1 cellular context compared by ENCODE assay signal in genomic region chr1:46181343-46182260, GRCh38.
TF ChIP-seq lines count a peak whose summit lies in the region.

No MANE protein-coding gene starts in this region.

TF ChIP-seq in GM23338, 12 proteins besides CTCF, POLR2A, EP300 and RAD21 (continued from another document):
- TF ChIP-seq, protein P1, sequence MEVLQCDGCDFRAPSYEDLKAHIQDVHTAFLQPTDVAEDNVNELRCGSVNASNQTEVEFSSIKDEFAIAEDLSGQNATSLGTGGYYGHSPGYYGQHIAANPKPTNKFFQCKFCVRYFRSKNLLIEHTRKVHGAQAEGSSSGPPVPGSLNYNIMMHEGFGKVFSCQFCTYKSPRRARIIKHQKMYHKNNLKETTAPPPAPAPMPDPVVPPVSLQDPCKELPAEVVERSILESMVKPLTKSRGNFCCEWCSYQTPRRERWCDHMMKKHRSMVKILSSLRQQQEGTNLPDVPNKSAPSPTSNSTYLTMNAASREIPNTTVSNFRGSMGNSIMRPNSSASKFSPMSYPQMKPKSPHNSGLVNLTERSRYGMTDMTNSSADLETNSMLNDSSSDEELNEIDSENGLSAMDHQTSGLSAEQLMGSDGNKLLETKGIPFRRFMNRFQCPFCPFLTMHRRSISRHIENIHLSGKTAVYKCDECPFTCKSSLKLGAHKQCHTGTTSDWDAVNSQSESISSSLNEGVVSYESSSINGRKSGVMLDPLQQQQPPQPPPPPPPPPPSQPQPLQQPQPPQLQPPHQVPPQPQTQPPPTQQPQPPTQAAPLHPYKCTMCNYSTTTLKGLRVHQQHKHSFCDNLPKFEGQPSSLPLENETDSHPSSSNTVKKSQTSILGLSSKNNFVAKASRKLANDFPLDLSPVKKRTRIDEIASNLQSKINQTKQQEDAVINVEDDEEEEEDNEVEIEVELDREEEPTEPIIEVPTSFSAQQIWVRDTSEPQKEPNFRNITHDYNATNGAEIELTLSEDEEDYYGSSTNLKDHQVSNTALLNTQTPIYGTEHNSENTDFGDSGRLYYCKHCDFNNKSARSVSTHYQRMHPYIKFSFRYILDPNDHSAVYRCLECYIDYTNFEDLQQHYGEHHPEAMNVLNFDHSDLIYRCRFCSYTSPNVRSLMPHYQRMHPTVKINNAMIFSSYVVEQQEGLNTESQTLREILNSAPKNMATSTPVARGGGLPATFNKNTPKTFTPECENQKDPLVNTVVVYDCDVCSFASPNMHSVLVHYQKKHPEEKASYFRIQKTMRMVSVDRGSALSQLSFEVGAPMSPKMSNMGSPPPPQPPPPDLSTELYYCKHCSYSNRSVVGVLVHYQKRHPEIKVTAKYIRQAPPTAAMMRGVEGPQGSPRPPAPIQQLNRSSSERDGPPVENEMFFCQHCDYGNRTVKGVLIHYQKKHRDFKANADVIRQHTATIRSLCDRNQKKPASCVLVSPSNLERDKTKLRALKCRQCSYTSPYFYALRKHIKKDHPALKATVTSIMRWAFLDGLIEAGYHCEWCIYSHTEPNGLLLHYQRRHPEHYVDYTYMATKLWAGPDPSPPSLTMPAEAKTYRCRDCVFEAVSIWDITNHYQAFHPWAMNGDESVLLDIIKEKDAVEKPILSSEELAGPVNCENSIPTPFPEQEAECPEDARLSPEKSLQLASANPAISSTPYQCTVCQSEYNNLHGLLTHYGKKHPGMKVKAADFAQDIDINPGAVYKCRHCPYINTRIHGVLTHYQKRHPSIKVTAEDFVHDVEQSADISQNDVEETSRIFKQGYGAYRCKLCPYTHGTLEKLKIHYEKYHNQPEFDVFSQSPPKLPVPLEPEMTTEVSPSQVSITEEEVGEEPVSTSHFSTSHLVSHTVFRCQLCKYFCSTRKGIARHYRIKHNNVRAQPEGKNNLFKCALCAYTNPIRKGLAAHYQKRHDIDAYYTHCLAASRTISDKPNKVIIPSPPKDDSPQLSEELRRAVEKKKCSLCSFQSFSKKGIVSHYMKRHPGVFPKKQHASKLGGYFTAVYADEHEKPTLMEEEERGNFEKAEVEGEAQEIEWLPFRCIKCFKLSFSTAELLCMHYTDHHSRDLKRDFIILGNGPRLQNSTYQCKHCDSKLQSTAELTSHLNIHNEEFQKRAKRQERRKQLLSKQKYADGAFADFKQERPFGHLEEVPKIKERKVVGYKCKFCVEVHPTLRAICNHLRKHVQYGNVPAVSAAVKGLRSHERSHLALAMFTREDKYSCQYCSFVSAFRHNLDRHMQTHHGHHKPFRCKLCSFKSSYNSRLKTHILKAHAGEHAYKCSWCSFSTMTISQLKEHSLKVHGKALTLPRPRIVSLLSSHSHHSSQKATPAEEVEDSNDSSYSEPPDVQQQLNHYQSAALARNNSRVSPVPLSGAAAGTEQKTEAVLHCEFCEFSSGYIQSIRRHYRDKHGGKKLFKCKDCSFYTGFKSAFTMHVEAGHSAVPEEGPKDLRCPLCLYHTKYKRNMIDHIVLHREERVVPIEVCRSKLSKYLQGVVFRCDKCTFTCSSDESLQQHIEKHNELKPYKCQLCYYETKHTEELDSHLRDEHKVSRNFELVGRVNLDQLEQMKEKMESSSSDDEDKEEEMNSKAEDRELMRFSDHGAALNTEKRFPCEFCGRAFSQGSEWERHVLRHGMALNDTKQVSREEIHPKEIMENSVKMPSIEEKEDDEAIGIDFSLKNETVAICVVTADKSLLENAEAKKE (CRISPR knock-in tag; IDR thresholded peaks at IDR 0.05) = no peak
- TF ChIP-seq JUNB (IDR thresholded peaks at IDR 0.05; ENCODE audit: unreplicated experiment) = no peak
- no peak for TF ChIP-seq EZH2phosphoT487 (IDR thresholded peaks at IDR 0.05; ENCODE audit: unreplicated experiment)
- no peak for TF ChIP-seq REST (IDR thresholded peaks at IDR 0.05; ENCODE audit: unreplicated experiment)
- TF ChIP-seq ZNF331 (CRISPR knock-in tag; IDR thresholded peaks at IDR 0.05; ENCODE audit: low read depth) = no peak
- no peak for TF ChIP-seq CREB1 (CRISPR knock-in tag; IDR thresholded peaks at IDR 0.05; ENCODE audit: low read depth)
- TF ChIP-seq POLR2AphosphoS5 (IDR thresholded peaks at IDR 0.05; ENCODE audit: low read depth) = no peak
- TF ChIP-seq EZH2 (IDR thresholded peaks at IDR 0.05; ENCODE audit: low read depth, unreplicated experiment) = no peak
- TF ChIP-seq ZNF114 (CRISPR knock-in tag; IDR thresholded peaks at IDR 0.05) = no peak
TF ChIP-seq in GM23338: peak in this region for 0.
